ENCODE assay signal across 23 cellular contexts in the genomic region with DNA sequence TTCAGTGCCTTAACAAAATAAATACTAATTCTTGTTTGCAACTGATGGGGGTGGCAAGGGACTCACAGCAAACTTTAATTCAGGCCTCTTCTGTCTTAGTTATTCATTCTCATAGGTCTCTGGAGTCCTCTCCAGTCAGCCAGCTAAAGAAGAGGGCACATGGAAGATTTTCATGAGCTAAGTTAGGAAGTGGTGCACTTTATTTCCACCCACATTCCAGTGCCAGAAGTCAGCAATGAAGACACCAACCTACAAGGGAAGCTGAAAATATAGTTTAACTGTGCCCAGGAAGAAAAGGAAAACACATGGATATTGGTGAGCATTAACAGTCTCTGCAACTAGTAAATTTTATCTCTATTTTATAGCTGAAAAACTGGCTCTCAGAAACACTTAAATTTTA.
"Had no signal": no experiment of that assay in that cellular context is flagged by ENCODE, and none has a peak within 500 bp of the region (broad histone marks: within the 10 kb centered on the region; RNA-seq: fewer than 3 reads in every experiment).

No MANE protein-coding gene starts in this region.

- H3K27ac Mint-ChIP-seq: activated CD4-positive, alpha-beta memory T cell treated with anti-CD3 and anti-CD28 coated beads, Interleukin-2, amount 10 ng/mL, durations not matched to agents 7 days and 5 days; activated naive CD4-positive, alpha-beta T cell treated with anti-CD3 and anti-CD28 coated beads, Interleukin-2, amount 10 ng/mL, durations not matched to agents 7 days and 5 days; nephron progenitor cell; stimulated activated memory B cell treated with anti-CD40 and anti-IgM and Interleukin-4, amounts not matched to agents 10 μg/mL and 1 μg/mL and 100 μg/mL, for 72 hours; T-helper 17 cell had no signal

- H3K4me1 ChIP-seq: gastroesophageal sphincter, heart left ventricle, right lobe of liver, stomach, suprapubic skin, tibial nerve had no signal

- DNase-seq: activated CD4-positive, alpha-beta memory T cell treated with anti-CD3 and anti-CD28 coated beads, Interleukin-2, amount 10 ng/mL, durations not matched to agents 7 days and 5 days; activated CD4-positive, alpha-beta T cell treated with anti-CD3 and anti-CD28 coated beads for 48 hours; activated CD4-positive, CD25-positive, alpha-beta regulatory T cell; activated effector memory CD4-positive, alpha-beta T cell treated with anti-CD3 and anti-CD28 coated beads, Interleukin-2, amount 50 U/mL, for 16 hours; activated naive CD4-positive, alpha-beta T cell treated with anti-CD3 and anti-CD28 coated beads, Interleukin-2, amount 10 ng/mL, durations not matched to agents 7 days and 5 days; amygdala; erythroblast; heart left ventricle; islet precursor cell; left colon; mesenchymal stem cell; nephron progenitor cell; right lobe of liver; stimulated activated CD4-positive, alpha-beta T cell treated with anti-CD3 and anti-CD28 coated beads, Interleukin-15, amount 100 ng/mL, for 24 hours; stomach; T-helper 17 cell had no signal

- H3K9me3 ChIP-seq: gastroesophageal sphincter, heart left ventricle, right lobe of liver, stomach, suprapubic skin, tibial nerve had no signal

- H3K27ac ChIP-seq: cardiac muscle cell, gastroesophageal sphincter, heart left ventricle, parathyroid adenoma, right lobe of liver, stomach, suprapubic skin, tibial nerve had no signal

- H3K36me3 ChIP-seq: cardiac muscle cell, right lobe of liver, stomach, suprapubic skin had no signal

- H3K4me3 Mint-ChIP-seq: activated CD4-positive, alpha-beta memory T cell treated with anti-CD3 and anti-CD28 coated beads, Interleukin-2, amount 10 ng/mL, durations not matched to agents 7 days and 5 days; activated naive CD4-positive, alpha-beta T cell treated with anti-CD3 and anti-CD28 coated beads, Interleukin-2, amount 10 ng/mL, durations not matched to agents 7 days and 5 days; nephron progenitor cell; stimulated activated memory B cell treated with anti-CD40 and anti-IgM and Interleukin-4, amounts not matched to agents 10 μg/mL and 1 μg/mL and 100 μg/mL, for 72 hours; T-helper 17 cell had no signal

- H3K4me1 Mint-ChIP-seq: activated CD4-positive, alpha-beta memory T cell treated with anti-CD3 and anti-CD28 coated beads, Interleukin-2, amount 10 ng/mL, durations not matched to agents 7 days and 5 days; activated naive CD4-positive, alpha-beta T cell treated with anti-CD3 and anti-CD28 coated beads, Interleukin-2, amount 10 ng/mL, durations not matched to agents 7 days and 5 days; nephron progenitor cell; stimulated activated memory B cell treated with anti-CD40 and anti-IgM and Interleukin-4, amounts not matched to agents 10 μg/mL and 1 μg/mL and 100 μg/mL, for 72 hours; T-helper 17 cell had no signal

- H3K36me3 Mint-ChIP-seq: activated naive CD4-positive, alpha-beta T cell treated with anti-CD3 and anti-CD28 coated beads, Interleukin-2, amount 10 ng/mL, durations not matched to agents 7 days and 5 days had no signal

- ATAC-seq: gastroesophageal sphincter; heart left ventricle; left colon; right lobe of liver; stimulated activated memory B cell treated with anti-CD40 and anti-IgM and Interleukin-4, amounts not matched to agents 10 μg/mL and 1 μg/mL and 100 μg/mL, for 72 hours; T-helper 17 cell had no signal

- H3K27me3 Mint-ChIP-seq: activated CD4-positive, alpha-beta memory T cell treated with anti-CD3 and anti-CD28 coated beads, Interleukin-2, amount 10 ng/mL, durations not matched to agents 7 days and 5 days; activated naive CD4-positive, alpha-beta T cell treated with anti-CD3 and anti-CD28 coated beads, Interleukin-2, amount 10 ng/mL, durations not matched to agents 7 days and 5 days; stimulated activated memory B cell treated with anti-CD40 and anti-IgM and Interleukin-4, amounts not matched to agents 10 μg/mL and 1 μg/mL and 100 μg/mL, for 72 hours; T-helper 17 cell had no signal

- H3K4me3 ChIP-seq: cardiac muscle cell, gastroesophageal sphincter, heart left ventricle, right lobe of liver, smooth muscle cell, stomach, suprapubic skin, tibial nerve had no signal

- H3K27me3 ChIP-seq: cardiac muscle cell, gastroesophageal sphincter, heart left ventricle, right lobe of liver, stomach, suprapubic skin, tibial nerve had no signal

- H3K9me3 Mint-ChIP-seq: activated CD4-positive, alpha-beta memory T cell treated with anti-CD3 and anti-CD28 coated beads, Interleukin-2, amount 10 ng/mL, durations not matched to agents 7 days and 5 days; activated naive CD4-positive, alpha-beta T cell treated with anti-CD3 and anti-CD28 coated beads, Interleukin-2, amount 10 ng/mL, durations not matched to agents 7 days and 5 days; stimulated activated memory B cell treated with anti-CD40 and anti-IgM and Interleukin-4, amounts not matched to agents 10 μg/mL and 1 μg/mL and 100 μg/mL, for 72 hours had no signal
